Comparison of ENCODE assay signal across 17 cellular contexts in the genomic region with DNA sequence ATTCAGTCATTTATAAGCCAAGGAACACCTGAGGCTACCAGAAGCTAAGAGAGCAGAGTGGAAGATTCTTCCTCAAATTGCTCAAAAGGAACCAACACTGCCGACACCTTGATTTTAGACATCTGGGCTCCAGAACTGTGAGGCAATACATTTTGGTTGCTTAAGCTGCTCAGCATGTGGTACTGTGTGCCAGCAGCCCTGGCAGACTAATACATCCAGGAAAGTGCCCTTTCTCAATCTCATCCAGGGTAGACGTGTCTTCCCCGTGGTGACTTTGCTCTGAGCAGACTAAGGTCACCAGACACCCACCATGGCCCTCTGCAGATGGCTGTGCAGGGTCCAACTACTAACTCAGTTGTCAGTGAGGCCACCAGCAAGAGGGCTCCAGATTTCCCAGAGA.
"Had no signal": no experiment of that assay in that cellular context is flagged by ENCODE, and none has a peak within 500 bp of the region (broad histone marks: within the 10 kb centered on the region; RNA-seq: fewer than 3 reads in every experiment).

No MANE protein-coding gene starts in this region.

- H3K4me3 ChIP-seq: left lung, sigmoid colon, thyroid gland had no signal

- DNase-seq: activated CD4-positive, alpha-beta T cell treated with anti-CD3 and anti-CD28 coated beads, Interleukin-2, amount 10 ng/mL, durations not matched to agents 24 days and 14 days; activated CD4-positive, CD25-positive, alpha-beta regulatory T cell; activated CD8-positive, alpha-beta memory T cell treated with anti-CD3 and anti-CD28 coated beads for 24 hours; activated naive CD4-positive, alpha-beta T cell; activated naive CD8-positive, alpha-beta T cell treated with anti-CD3 and anti-CD28 coated beads, Interleukin-2, amount 10 ng/mL, durations not matched to agents 7 days and 5 days; aorta; endodermal cell; erythroblast; hippocampal formation; left lung; mammary epithelial cell; sigmoid colon; stimulated activated CD4-positive, alpha-beta T cell treated with anti-CD3 and anti-CD28 coated beads, Interleukin-2, amount 100 ng/mL, for 24 hours; T-helper 17 cell; thyroid gland had no signal

- H3K9me3 ChIP-seq: thyroid gland had no signal

- H3K27me3 ChIP-seq: left lung, sigmoid colon, thyroid gland had no signal

- H3K36me3 ChIP-seq: left lung, sigmoid colon, thyroid gland had no signal

- H3K27me3 Mint-ChIP-seq: activated CD4-positive, alpha-beta T cell treated with anti-CD3 and anti-CD28 coated beads, Interleukin-2, amount 10 ng/mL, durations not matched to agents 24 days and 14 days; activated naive CD8-positive, alpha-beta T cell treated with anti-CD3 and anti-CD28 coated beads, Interleukin-2, amount 10 ng/mL, durations not matched to agents 7 days and 5 days; stimulated activated memory B cell treated with anti-CD40 and anti-IgM and Interleukin-4, amounts not matched to agents 10 μg/mL and 1 μg/mL and 100 μg/mL, for 72 hours; T-helper 17 cell had no signal

- H3K4me3 Mint-ChIP-seq: activated CD4-positive, alpha-beta T cell treated with anti-CD3 and anti-CD28 coated beads, Interleukin-2, amount 10 ng/mL, durations not matched to agents 24 days and 14 days; activated naive CD8-positive, alpha-beta T cell treated with anti-CD3 and anti-CD28 coated beads, Interleukin-2, amount 10 ng/mL, durations not matched to agents 7 days and 5 days; endodermal cell; neural crest cell; stimulated activated memory B cell treated with anti-CD40 and anti-IgM and Interleukin-4, amounts not matched to agents 10 μg/mL and 1 μg/mL and 100 μg/mL, for 72 hours; T-helper 17 cell had no signal

- H3K4me1 Mint-ChIP-seq: activated CD4-positive, alpha-beta T cell treated with anti-CD3 and anti-CD28 coated beads, Interleukin-2, amount 10 ng/mL, durations not matched to agents 24 days and 14 days; activated naive CD8-positive, alpha-beta T cell treated with anti-CD3 and anti-CD28 coated beads, Interleukin-2, amount 10 ng/mL, durations not matched to agents 7 days and 5 days; endodermal cell; stimulated activated memory B cell treated with anti-CD40 and anti-IgM and Interleukin-4, amounts not matched to agents 10 μg/mL and 1 μg/mL and 100 μg/mL, for 72 hours; T-helper 17 cell had no signal

- ATAC-seq: left lung; stimulated activated memory B cell treated with anti-CD40 and anti-IgM and Interleukin-4, amounts not matched to agents 10 μg/mL and 1 μg/mL and 100 μg/mL, for 72 hours; T-helper 17 cell had no signal

- H3K27ac ChIP-seq: left lung, sigmoid colon, thyroid gland had no signal

- H3K27ac Mint-ChIP-seq: activated CD4-positive, alpha-beta T cell treated with anti-CD3 and anti-CD28 coated beads, Interleukin-2, amount 10 ng/mL, durations not matched to agents 24 days and 14 days; activated naive CD8-positive, alpha-beta T cell treated with anti-CD3 and anti-CD28 coated beads, Interleukin-2, amount 10 ng/mL, durations not matched to agents 7 days and 5 days; endodermal cell; stimulated activated memory B cell treated with anti-CD40 and anti-IgM and Interleukin-4, amounts not matched to agents 10 μg/mL and 1 μg/mL and 100 μg/mL, for 72 hours; T-helper 17 cell had no signal

- H3K4me1 ChIP-seq: left lung, sigmoid colon, thyroid gland had no signal
